Comparison of ENCODE assay signal across 8 cellular contexts in genomic region chr17:49707246-49707607, GRCh38. TPM values are rescaled to one million over a fixed set of nuclear protein-coding genes. Genes with fewer than 3 reads are reported as not detected.
DNase-seq lines count a peak whose midpoint lies in the region; ATAC-seq, FAIRE-seq and TF ChIP-seq lines count a peak whose summit lies in the region.

No MANE protein-coding gene starts in this region.

- POLR2A ChIA-PET in endothelial cell of umbilical vein (lab: Charles Lee): interaction anchor here (0.8 to 2.9 kb wide), 4 partner anchors 56 to 84 kb away, joined by 3 to 21 read pairs (median 8); partner anchors contain the start of genes FAM117A and KAT7

- peak overlapping the region; percentile 94 for H3K4me2 ChIP-seq in endothelial cell of umbilical vein (ENCODE audit: insufficient read depth, low read length)

- H3K9me3 Mint-ChIP-seq in osteocyte (ENCODE audit: unreplicated experiment): no peaks in the 10 kb centered on the region

- H3K79me2 ChIP-seq in endothelial cell of umbilical vein (ENCODE audit: control insufficient read depth, insufficient read depth, low read length): peaks cover 13% of the 10 kb centered on the region

- TF ChIP-seq CTCF in endothelial cell of umbilical vein (IDR thresholded peaks at IDR 0.05; ENCODE audit: extremely low read depth in 1 of 2, insufficient read depth in 1 of 2, low read depth in 1 of 2, low read length in 2 of 2) (no peak), osteocyte (IDR thresholded peaks at IDR 0.05) (no peak)

- DNase-seq in NCI-H146 (lab: John Stamatoyannopoulos, UW) (peak; percentile 38), NCI-H146 treated with DMSO at 0.1 percent for 48 hours (lab: John Stamatoyannopoulos, UW; ENCODE audit: unreplicated experiment) (no peak), T-helper 17 cell (peak in 1 of 3 donors; percentile 32), endothelial cell of umbilical vein (ENCODE audit: low read depth, low spot score) (peak; percentile 12), osteocyte (ENCODE audit: extremely low spot score, unreplicated experiment) (no peak), NCI-H446 treated with DMSO at 0.1 percent for 48 hours (lab: John Stamatoyannopoulos, UW) (no peak), occipital lobe (lab: John Stamatoyannopoulos, UW) (no peak)

- intact Hi-C loops in endothelial cell of umbilical vein (cut with micrococcal nuclease): no loop called here

- H3K36me3 Mint-ChIP-seq in T-helper 17 cell (ENCODE audit: low read depth) (peaks cover 11% of the 10 kb centered on the region), osteocyte (ENCODE audit: unreplicated experiment) (peaks cover 20% of the 10 kb centered on the region)

- H3K27me3 ChIP-seq in endothelial cell of umbilical vein (ENCODE audit: control insufficient read depth in 2 of 2, insufficient read depth in 2 of 2, low read length in 2 of 2): no peaks in the 10 kb centered on the region

- peak overlapping the region; percentile 85 for H2AFZ ChIP-seq in endothelial cell of umbilical vein (ENCODE audit: low read depth, low read length)

- CTCF ChIA-PET in endothelial cell of umbilical vein (lab: Charles Lee): interaction anchor here (0.7 to 24.3 kb wide), 20 partner anchors 12 to 293 kb away, joined by 3 to 786 read pairs (median 7); partner anchors contain the start of genes KAT7, NXPH3, PHB1 and TAC4

- H3K9me1 ChIP-seq in endothelial cell of umbilical vein (replicated peaks; ENCODE audit: control insufficient read depth, extremely low read depth, insufficient read depth, low read length): no peaks in the 10 kb centered on the region

- H3K27ac ChIP-seq in endothelial cell of umbilical vein (ENCODE audit: insufficient read depth, low read depth, low read length): peak overlapping the region; percentile 97

- ATAC-seq in T-helper 17 cell: no peak
- no peak for ATAC-seq in HG02642 (IDR thresholded peaks at IDR 0.05; ENCODE audit: poor library complexity, unreplicated experiment)

- peak overlapping the region; percentile 98 for H3K27ac Mint-ChIP-seq in T-helper 17 cell
- H3K27ac Mint-ChIP-seq in osteocyte (ENCODE audit: unreplicated experiment): peak overlapping the region; percentile 99

- H3K36me3 ChIP-seq in endothelial cell of umbilical vein (ENCODE audit: control insufficient read depth in 2 of 2, extremely low read depth in 1 of 2, insufficient read depth in 2 of 2, low read length in 2 of 2): peaks cover 21 to 26% of the 10 kb centered on the region in 2 experiments

- dilution Hi-C loops in endothelial cell of umbilical vein (cut with MboI; ENCODE audit: extremely low pct_ligation_motif_present, low sequenced_read_pairs): no loop called here

- FAIRE-seq in endothelial cell of umbilical vein (lab: Jason Lieb, UNC): no peak

- H3K27me3 Mint-ChIP-seq in T-helper 17 cell (no peaks in the 10 kb centered on the region), osteocyte (ENCODE audit: unreplicated experiment) (no peaks in the 10 kb centered on the region)

- TF ChIP-seq POLR2A in endothelial cell of umbilical vein (IDR thresholded peaks at IDR 0.05; ENCODE audit: low read depth, low read length): no peak

- H3K4me3 Mint-ChIP-seq in T-helper 17 cell (peak overlapping the region; percentile 95), osteocyte (ENCODE audit: unreplicated experiment) (peak overlapping the region; percentile 89)

- peak overlapping the region; percentile 84 to 93 (median 84) for H3K4me3 ChIP-seq in endothelial cell of umbilical vein (replicated peaks in 1 of 3; ENCODE audit: insufficient read depth in 1 of 3, low read depth in 1 of 3, low read length in 3 of 3)

- peak overlapping the region; percentile 98 for H3K9ac ChIP-seq in endothelial cell of umbilical vein (replicated peaks; ENCODE audit: extremely low read depth, insufficient read depth, low read length)

- H3K9me3 ChIP-seq in T-helper 17 cell (ENCODE audit: control insufficient read depth, low read length, poor library complexity, severe bottlenecking) (no peaks in the 10 kb centered on the region), endothelial cell of umbilical vein (replicated peaks; ENCODE audit: control insufficient read depth, insufficient read depth, low read length) (no peaks in the 10 kb centered on the region)

- H3K4me1 ChIP-seq in endothelial cell of umbilical vein (ENCODE audit: control insufficient read depth, extremely low read depth, insufficient read depth, low read length): peaks cover 32% of the 10 kb centered on the region

- H4K20me1 ChIP-seq in endothelial cell of umbilical vein (replicated peaks; ENCODE audit: control insufficient read depth, extremely low read depth, insufficient read depth, low read length): no peaks in the 10 kb centered on the region

- H3K4me1 Mint-ChIP-seq in T-helper 17 cell (peaks cover 38% of the 10 kb centered on the region), osteocyte (ENCODE audit: unreplicated experiment) (peaks cover 22% of the 10 kb centered on the region)

- BruUV-seq in endothelial cell of umbilical vein (replicated peaks; lab: Mats Ljungman, UMichigan): no TSS peak

TF ChIP-seq in endothelial cell of umbilical vein, 7 proteins besides CTCF, POLR2A, EP300 and RAD21:
- no peak for TF ChIP-seq EZH2 (IDR thresholded peaks at IDR 0.05; ENCODE audit: borderline replicate concordance, low read depth, low read length, severe bottlenecking)
- no peak for TF ChIP-seq POLR2AphosphoS5 (IDR thresholded peaks at IDR 0.05; ENCODE audit: insufficient read depth, low read depth, low read length)
- no peak for TF ChIP-seq FOS (IDR thresholded peaks at IDR 0.05; ENCODE audit: borderline replicate concordance, insufficient read depth, low read length)
- no peak for TF ChIP-seq MAX (IDR thresholded peaks at IDR 0.05; ENCODE audit: insufficient read depth, insufficient read length)
- TF ChIP-seq GATA2 (IDR thresholded peaks at IDR 0.05; ENCODE audit: insufficient read depth, insufficient read length, low read depth, low read length): no peak

RNA-seq across cellular contexts. Expression of gene SLC35B1, which starts 0.5 kb away (rescaled TPM):
- total RNA-seq in T-helper 17 cell: 10 to 100 TPM; 63.8 to 66.8 TPM
- total RNA-seq in endothelial cell of umbilical vein: 87.0 and 96.7 TPM in 2 replicates
- polyA plus RNA-seq in endothelial cell of umbilical vein: 138 and 142 TPM in 2 replicates
- polyA plus RNA-seq in endothelial cell of umbilical vein (2011; cell fraction: cytosol; rRNA removed): 119 and 127 TPM in 2 replicates
- 122 and 125 TPM in 2 replicates for polyA plus RNA-seq in endothelial cell of umbilical vein (2011; cell fraction: nucleus; rRNA removed)
- 79.0 and 87.8 TPM in 2 replicates for polyA plus RNA-seq in endothelial cell of umbilical vein (2012)
- polyA minus RNA-seq in endothelial cell of umbilical vein: 152 and 154 TPM in 2 replicates
- 36.4 TPM for polyA minus RNA-seq in endothelial cell of umbilical vein (2011; cell fraction: cytosol; rRNA and poly(A)+ RNA removed)
- 57.4 and 88.7 TPM in 2 replicates for polyA minus RNA-seq in endothelial cell of umbilical vein (2011; cell fraction: nucleus; rRNA and poly(A)+ RNA removed)
- total RNA-seq in osteocyte: 60.0 and 62.0 TPM in 2 replicates
- total RNA-seq in occipital lobe: 39.0 TPM

RNA-seq across cellular contexts. Expression of gene SPOP, which starts 29.3 kb away (rescaled TPM):
- 10 to 100 TPM; 46.8 to 52.7 TPM for total RNA-seq in T-helper 17 cell
- 61.0 and 61.9 TPM in 2 replicates for total RNA-seq in endothelial cell of umbilical vein
- 46.9 and 55.5 TPM in 2 replicates for polyA plus RNA-seq in endothelial cell of umbilical vein
- polyA plus RNA-seq in endothelial cell of umbilical vein (2011; cell fraction: cytosol; rRNA removed): 42.6 and 43.6 TPM in 2 replicates
- 85.1 and 105 TPM in 2 replicates for polyA plus RNA-seq in endothelial cell of umbilical vein (2011; cell fraction: nucleus; rRNA removed)
- 45.0 and 51.7 TPM in 2 replicates for polyA plus RNA-seq in endothelial cell of umbilical vein (2012)
- polyA minus RNA-seq in endothelial cell of umbilical vein: 91.0 and 97.0 TPM in 2 replicates
- 45.3 TPM for polyA minus RNA-seq in endothelial cell of umbilical vein (2011; cell fraction: cytosol; rRNA and poly(A)+ RNA removed)
- polyA minus RNA-seq in endothelial cell of umbilical vein (2011; cell fraction: nucleus; rRNA and poly(A)+ RNA removed): 58.0 and 66.0 TPM in 2 replicates
- 63.9 and 68.6 TPM in 2 replicates for total RNA-seq in osteocyte
- 123 TPM for total RNA-seq in occipital lobe

RNA-seq across cellular contexts. Expression of gene FAM117A, which starts 56.7 kb away (rescaled TPM):
- total RNA-seq in T-helper 17 cell (10 to 100 TPM; 58.9 to 68.6 TPM), endothelial cell of umbilical vein (10.4 and 12.2 TPM in 2 replicates), osteocyte (2.7 TPM in 2 replicates), occipital lobe (0.62 TPM)
- polyA plus RNA-seq in endothelial cell of umbilical vein: 24.1 and 27.2 TPM in 2 replicates
- polyA plus RNA-seq in endothelial cell of umbilical vein (2011; cell fraction: cytosol; rRNA removed): 19.4 and 21.5 TPM in 2 replicates
- polyA plus RNA-seq in endothelial cell of umbilical vein (2011; cell fraction: nucleus; rRNA removed): 14.2 and 20.0 TPM in 2 replicates
- 4.6 and 6.6 TPM in 2 replicates for polyA plus RNA-seq in endothelial cell of umbilical vein (2012)
- polyA minus RNA-seq in endothelial cell of umbilical vein: 17.4 and 19.0 TPM in 2 replicates
- not detected for polyA minus RNA-seq in endothelial cell of umbilical vein (2011; cell fraction: cytosol; rRNA and poly(A)+ RNA removed)
- 5.7 and 8.5 TPM in 2 replicates for polyA minus RNA-seq in endothelial cell of umbilical vein (2011; cell fraction: nucleus; rRNA and poly(A)+ RNA removed)

Comparison
In these comparisons a context has a peak if more than half of its experiments do, and no peak if none do; other contexts are left out.
1. DNase-seq: peak in NCI-H146 (single experiment) and endothelial cell of umbilical vein (single experiment); none in NCI-H146 treated with DMSO at 0.1 percent for 48 hours (single experiment), osteocyte (single experiment), NCI-H446 treated with DMSO at 0.1 percent for 48 hours (single experiment) and occipital lobe (single experiment).